ENCODE assay signal across 17 cellular contexts in genomic region chr6:119517428-119517827, GRCh38.
DNase-seq lines count a peak whose midpoint lies in the region; ATAC-seq lines count a peak whose summit lies in the region.
"Had no signal": no experiment of that assay in that cellular context is flagged by ENCODE, and none has a peak within 500 bp of the region (broad histone marks: within the 10 kb centered on the region; RNA-seq: fewer than 3 reads in every experiment).

No MANE protein-coding gene starts in this region.

- ATAC-seq in GM18498 (IDR thresholded peaks at IDR 0.05; ENCODE audit: unreplicated experiment), result peak; percentile 52
- peak; percentile 79 for ATAC-seq in GM21723 (IDR thresholded peaks at IDR 0.05; ENCODE audit: unreplicated experiment)
- ATAC-seq in HG03175 (IDR thresholded peaks at IDR 0.05; ENCODE audit: unreplicated experiment), result no peak
- ATAC-seq: activated CD8-positive, alpha-beta T cell treated with anti-CD3 and anti-CD28 coated beads, Interleukin-2, amount 10 ng/mL, durations not matched to agents 7 days and 5 days; activated T-cell treated with anti-CD3 and anti-CD28 coated beads, Interleukin-2, amount 50 U/mL, for 4 hours; heart left ventricle; SK-N-SH treated with all-trans-retinoic acid at 6 μM for 48 hours had no signal

- peak; percentile 77 for DNase-seq in NCI-H69 (lab: John Stamatoyannopoulos, UW)
- peak; percentile 4 for DNase-seq in kidney tubule cell (ENCODE audit: low spot score)
- no peak for DNase-seq in mesenteric fat pad (ENCODE audit: low spot score)
- no peak for DNase-seq in HPDE6-E6E7 (ENCODE audit: extremely low spot score)
- DNase-seq: activated CD8-positive, alpha-beta T cell treated with anti-CD3 and anti-CD28 coated beads, Interleukin-2, amount 10 ng/mL, durations not matched to agents 7 days and 5 days; activated naive CD4-positive, alpha-beta T cell treated with anti-CD3 and anti-CD28 coated beads, Interleukin-2, amount 10 ng/mL, durations not matched to agents 7 days and 5 days; activated T-cell treated with anti-CD3 and anti-CD28 coated beads, Interleukin-2, amount 50 U/mL, for 4 hours; effector memory CD4-positive, alpha-beta T cell; esophagus squamous epithelium; heart left ventricle; immature natural killer cell; NCI-H1436; T1000 had no signal

Comparison
In these comparisons a context has a peak if more than half of its experiments do, and no peak if none do; other contexts are left out.
1. DNase-seq: peak in NCI-H69 (single experiment) and kidney tubule cell (single experiment); none in mesenteric fat pad (single experiment) and HPDE6-E6E7 (single experiment).